In genomic region chr22:22030493-22031182, GRCh38 we compare ENCODE assay signal across 8 cellular contexts. TPM values are rescaled to one million over a fixed set of nuclear protein-coding genes. Genes with fewer than 3 reads are reported as not detected.
A peak's percentile ranks its signal among the peaks of the same experiment; 100 is the strongest.
DNase-seq lines count a peak whose midpoint lies in the region; ATAC-seq, FAIRE-seq and TF ChIP-seq lines count a peak whose summit lies in the region.

No MANE protein-coding gene starts in this region.

- H3K4me3 ChIP-seq in PC-3 (ENCODE audit: low read length) (no peak overlapping the region), hepatocyte (no peak overlapping the region)

- H3K4me2 ChIP-seq in PC-3 (ENCODE audit: low read length) (no peak overlapping the region), hepatocyte (no peak overlapping the region)

- no TSS peak for BruUV-seq in PC-3 (replicated peaks; lab: Mats Ljungman, UMichigan)

- H3K27me3 ChIP-seq in PC-3 (ENCODE audit: low read length) (no peaks in the 10 kb centered on the region; the same call in 1 of the 2 replicates), hepatocyte (peaks cover 8% of the 10 kb centered on the region)

- POLR2A ChIA-PET in PC-3 (lab: Charles Lee; ENCODE audit: unreplicated experiment): no interaction called here

- TF ChIP-seq CTCF in PC-3 (conservative IDR thresholded peaks at IDR 0.05; ENCODE audit: low read depth, low read length) (peak; percentile 39; the same call in 1 of the 2 replicates), hepatocyte (IDR thresholded peaks at IDR 0.05; ENCODE audit: poor library complexity) (peak; percentile 50)

- H3K9me3 ChIP-seq in PC-3 (ENCODE audit: low read length) (no peaks in the 10 kb centered on the region), hepatocyte (ENCODE audit: low read depth) (no peaks in the 10 kb centered on the region)

- intact Hi-C loops in PC-3 (cut with micrococcal nuclease): no loop called here

- CTCF ChIA-PET in PC-3 (lab: Charles Lee): no interaction called here

- H3K36me3 ChIP-seq in PC-3 (ENCODE audit: low read depth, low read length) (no peaks in the 10 kb centered on the region), hepatocyte (replicated peaks; ENCODE audit: insufficient read depth, low read depth) (no peaks in the 10 kb centered on the region)

- H3K79me2 ChIP-seq in PC-3 (ENCODE audit: low read length): no peaks in the 10 kb centered on the region
- no peaks in the 10 kb centered on the region for H3K79me2 ChIP-seq in hepatocyte

- no peaks in the 10 kb centered on the region for H3K4me1 ChIP-seq in PC-3 (ENCODE audit: insufficient read depth, low read length)
- H3K4me1 ChIP-seq in hepatocyte (ENCODE audit: insufficient read depth): no peaks in the 10 kb centered on the region

- FAIRE-seq in GM12891 (lab: Jason Lieb, UNC): peak; percentile 98

- H2AFZ ChIP-seq in PC-3 (ENCODE audit: low read length) (no peak overlapping the region), hepatocyte (no peak overlapping the region)

- no peaks in the 10 kb centered on the region for H3K9me2 ChIP-seq in PC-3 (replicated peaks; ENCODE audit: low read length)
- H3K9me2 ChIP-seq in hepatocyte (replicated peaks; ENCODE audit: insufficient read depth): no peaks in the 10 kb centered on the region

- ATAC-seq in GM21723 (IDR thresholded peaks at IDR 0.05; ENCODE audit: unreplicated experiment) (peak; percentile 47), PC-3 (no peak; the same call in 1 of the 2 replicates), GM18519 (IDR thresholded peaks at IDR 0.05; ENCODE audit: low FRiP score, unreplicated experiment) (no peak)

- WGBS in hepatocyte (ENCODE audit: low lambda C conversion rate, missing lambda C conversion rate): 52% methylated on average over 7 of the region's 7 CpGs

- no peaks in the 10 kb centered on the region for H3F3A ChIP-seq in PC-3 (ENCODE audit: low read length, unreplicated experiment)

- no peak overlapping the region for H3K9ac ChIP-seq in PC-3 (ENCODE audit: low read length)

- peak; percentile 20; the same call in 1 of the 2 replicates for TF ChIP-seq POLR2A in GM12891 (IDR thresholded peaks at IDR 0.05; ENCODE audit: low read depth, low read length)

- no peak overlapping the region for H3K27ac ChIP-seq in PC-3 (ENCODE audit: low read length)
- no peak overlapping the region for H3K27ac ChIP-seq in hepatocyte

- H4K20me1 ChIP-seq in PC-3 (ENCODE audit: low read length) (no peaks in the 10 kb centered on the region), hepatocyte (ENCODE audit: insufficient read depth, poor library complexity, severe bottlenecking) (no peaks in the 10 kb centered on the region)

- DNase-seq in GM12891 (ENCODE audit: insufficient read length, low spot score): no peak
- DNase-seq in PC-3: no peak
- DNase-seq in hepatocyte (ENCODE audit: low spot score): peak; percentile 60
- no peak for DNase-seq in activated CD4-positive, CD25-positive, alpha-beta regulatory T cell treated with anti-CD3 and anti-CD28 coated beads, Interleukin-2, amount 50 U/mL, for 72 hours
- no peak for DNase-seq in stimulated activated CD4-positive, alpha-beta T cell treated with anti-CD3 and anti-CD28 coated beads, Interleukin-12 subunit alpha, Interleukin-12 subunit beta, amount 100 ng/mL, for 4 hours
- DNase-seq in hypothalamus (lab: John Stamatoyannopoulos, UW): no peak

TF ChIP-seq in GM12891, 5 proteins besides CTCF, POLR2A, EP300 and RAD21:
- TF ChIP-seq POLR2AphosphoS5 (IDR thresholded peaks at IDR 0.05; ENCODE audit: low read depth, low read length) (peak; percentile 60; the same call in 1 of the 2 replicates), SPI1 (IDR thresholded peaks at IDR 0.05; ENCODE audit: low read depth, low read length) (no peak), PAX5 (IDR thresholded peaks at IDR 0.05; ENCODE audit: insufficient read depth, low read length, severe bottlenecking) (no peak), POU2F2 (IDR thresholded peaks at IDR 0.05; ENCODE audit: low read depth, low read length) (peak; percentile 87; the same call in 1 of the 2 replicates), TAF1 (IDR thresholded peaks at IDR 0.05; ENCODE audit: low read depth, low read length) (no peak)
TF ChIP-seq in GM12891: peak in this region for 2.

RNA-seq across cellular contexts. Expression of gene TOP3B, which starts 48.1 kb away (rescaled TPM):
- polyA plus RNA-seq in GM12891 (2012; ENCODE audit: low read depth, missing spikeins): 12.7 TPM
- total RNA-seq in PC-3 (2014; rRNA removed) (42.4 and 44.5 TPM in 2 replicates), hepatocyte (23.5 and 26.6 TPM in 2 replicates)
- polyA plus RNA-seq in hepatocyte: 30.8 and 45.6 TPM in 2 replicates
